In genomic region chr5:171309526-171310333, GRCh38 we compare ENCODE assay signal across 9 cellular contexts. TPM values are rescaled to one million over a fixed set of nuclear protein-coding genes. Genes with fewer than 3 reads are reported as not detected.
DNase-seq lines count a peak whose midpoint lies in the region; ATAC-seq and TF ChIP-seq lines count a peak whose summit lies in the region.
"Had no signal": no experiment of that assay in that cellular context is flagged by ENCODE, and none has a peak within 500 bp of the region (broad histone marks: within the 10 kb centered on the region; RNA-seq: fewer than 3 reads in every experiment).

No MANE protein-coding gene starts in this region.

- H3K36me3 Mint-ChIP-seq in brain (no peaks in the 10 kb centered on the region), nephron (ENCODE audit: low read depth) (no peaks in the 10 kb centered on the region)

- H3K27ac Mint-ChIP-seq in brain (no peak overlapping the region), nephron (no peak overlapping the region)

- ATAC-seq in HG03457 (IDR thresholded peaks at IDR 0.05; ENCODE audit: unreplicated experiment) (no peak), HG03039 (IDR thresholded peaks at IDR 0.05; ENCODE audit: unreplicated experiment) (no peak)
- ATAC-seq: right cardiac atrium had no signal

- H3K27me3 ChIP-seq in HUES64 (ENCODE audit: insufficient read depth, low read length) = peaks cover 100% of the 10 kb centered on the region

- DNase-seq in ELF-1 (ENCODE audit: low read depth, low spot score) (peak; percentile 48), H4 (ENCODE audit: low spot score) (no peak), T1000 (lab: John Stamatoyannopoulos, UW) (no peak)

- peak overlapping the region; percentile 13; the same call in 1 of the 2 replicates for H3K4me3 ChIP-seq in HUES64 (ENCODE audit: low read length)

- WGBS in HUES64 = 3% methylated on average over 87 of the region's 87 CpGs

- no peak overlapping the region for H3K9ac ChIP-seq in HUES64 (ENCODE audit: low read depth, low read length)

- H3K36me3 ChIP-seq in HUES64 (ENCODE audit: insufficient read depth, low read length) = no peaks in the 10 kb centered on the region

- peak in 1 of 2 experiments; percentile 61 for TF ChIP-seq CTCF in brain (conservative IDR thresholded peaks at IDR 0.05)
- TF ChIP-seq CTCF in nephron (IDR thresholded peaks at IDR 0.05; ENCODE audit: unreplicated experiment in 3 of 3) = peak; percentile 20 to 38 (median 38)

- H3K9me3 Mint-ChIP-seq in brain = peaks cover 0 to 11% (median 6%) of the 10 kb centered on the region in 5 experiments
- H3K9me3 Mint-ChIP-seq in nephron = peaks cover 2% of the 10 kb centered on the region

- no peaks in the 10 kb centered on the region; the same call in none of the 2 replicates for H3K4me1 ChIP-seq in HUES64 (ENCODE audit: insufficient read depth, low read length)

- H3K4me3 Mint-ChIP-seq in brain (peak overlapping the region in 4 of 5 experiments; percentile 70 to 82 (median 78)), nephron (peak overlapping the region in 1 of 3 experiments; percentile 72)

- no peak overlapping the region for H3K27ac ChIP-seq in HUES64 (ENCODE audit: low read depth, low read length)

- H3K4me1 Mint-ChIP-seq in brain (peaks cover 40% of the 10 kb centered on the region), nephron (peaks cover 29% of the 10 kb centered on the region)

- H3K9me3 ChIP-seq in HUES64 (ENCODE audit: insufficient read depth, low read depth, low read length) = no peaks in the 10 kb centered on the region

- H3K27me3 Mint-ChIP-seq in brain (peaks cover 97% of the 10 kb centered on the region), nephron (ENCODE audit: low read depth) (peaks cover 99% of the 10 kb centered on the region)

RNA-seq across cellular contexts. Expression of gene TLX3, which starts 0.7 kb away (rescaled TPM):
- polyA plus RNA-seq in HUES64 (2013, experiment 1 of 2) = 0.20 TPM
- polyA plus RNA-seq in HUES64 (2013, experiment 2 of 2) = 0.63 TPM
- polyA plus RNA-seq in brain (ENCODE audit: insufficient read depth, low read depth, low replicate concordance) = 11.1 TPM
- not detected in 2 replicates for total RNA-seq in H4 (2014; rRNA removed; shearing (Covaris generic))
- total RNA-seq: right cardiac atrium had no signal
- polyA plus RNA-seq: right cardiac atrium had no signal
